ENCODE assay signal across 8 cellular contexts in the genomic region with DNA sequence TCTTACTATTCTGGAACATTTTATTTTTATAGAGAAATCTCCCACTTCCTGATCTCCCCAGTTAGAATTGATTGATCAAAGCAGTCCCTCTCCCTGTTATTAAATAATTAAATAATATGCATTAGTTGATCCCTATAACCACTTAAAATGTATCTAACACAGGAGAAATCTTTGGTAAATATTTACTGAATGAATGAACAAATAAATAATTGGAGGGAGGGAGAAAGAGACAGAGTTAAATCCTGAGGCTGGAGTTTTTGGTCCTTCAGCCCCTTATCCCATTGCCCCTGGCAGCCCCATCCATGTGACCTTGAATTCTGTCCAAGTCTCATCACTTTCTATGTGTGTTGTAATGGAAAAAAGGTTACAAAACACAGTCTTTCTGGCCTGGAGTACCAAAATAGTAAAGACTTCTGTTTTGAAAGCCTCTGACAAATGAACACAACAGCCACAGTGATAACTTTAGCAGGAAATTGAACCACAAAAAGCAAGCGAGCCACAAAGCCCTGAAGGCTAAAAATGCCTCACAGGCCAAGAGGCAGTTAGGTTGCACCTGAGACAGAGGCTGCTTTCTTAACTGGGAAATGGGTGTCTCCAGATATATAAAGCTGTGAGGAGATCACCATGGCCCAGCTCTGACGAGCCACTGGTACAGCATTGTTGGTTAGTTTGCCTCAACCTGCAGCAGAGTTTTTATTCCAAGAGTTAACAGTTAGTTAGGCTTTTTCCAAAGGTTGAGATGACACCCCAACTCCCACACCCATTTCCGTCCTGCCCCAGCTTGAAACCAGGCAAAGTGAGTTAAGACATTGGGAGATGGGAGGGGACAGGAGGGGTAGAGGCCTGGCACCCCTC. TPM values are rescaled to one million over a fixed set of nuclear protein-coding genes. Genes with fewer than 3 reads are reported as not detected.
DNase-seq lines count a peak whose midpoint lies in the region; ATAC-seq and TF ChIP-seq lines count a peak whose summit lies in the region.

No MANE protein-coding gene starts in this region.

- H3K9me3 ChIP-seq in testis (no peaks in the 10 kb centered on the region), colonic mucosa (no peaks in the 10 kb centered on the region)

- H3K36me3 Mint-ChIP-seq in activated naive CD4-positive, alpha-beta T cell treated with anti-CD3 and anti-CD28 coated beads, Interleukin-2, amount 10 ng/mL, durations not matched to agents 7 days and 5 days, result no peaks in the 10 kb centered on the region

- H3K27ac Mint-ChIP-seq in activated naive CD4-positive, alpha-beta T cell treated with anti-CD3 and anti-CD28 coated beads, Interleukin-2, amount 10 ng/mL, durations not matched to agents 7 days and 5 days, result peak overlapping the region; percentile 89

- no peak overlapping the region for H3K9ac ChIP-seq in colonic mucosa (ENCODE audit: low read depth in 2 of 2, low read length in 2 of 2)

- no peak for TF ChIP-seq POLR2A in testis (IDR thresholded peaks at IDR 0.05)

- no peaks in the 10 kb centered on the region for H3K9me3 Mint-ChIP-seq in activated naive CD4-positive, alpha-beta T cell treated with anti-CD3 and anti-CD28 coated beads, Interleukin-2, amount 10 ng/mL, durations not matched to agents 7 days and 5 days

- H3K4me1 Mint-ChIP-seq in activated naive CD4-positive, alpha-beta T cell treated with anti-CD3 and anti-CD28 coated beads, Interleukin-2, amount 10 ng/mL, durations not matched to agents 7 days and 5 days, result peaks cover 69% of the 10 kb centered on the region

- CTCF ChIA-PET in activated naive CD4-positive, alpha-beta T cell treated with anti-CD3 and anti-CD28 coated beads, Interleukin-2, amount 10 ng/mL, durations not matched to agents 7 days and 5 days (lab: Charles Lee), result interaction anchor here (0.9 to 2.2 kb wide), 4 partner anchors 12 to 106 kb away, joined by 4 to 12 read pairs (median 4); a partner anchor contains a TSS

- H3K4me3 ChIP-seq in testis (no peak overlapping the region), colonic mucosa (no peak overlapping the region)

- TF ChIP-seq CTCF in testis (IDR thresholded peaks at IDR 0.05), result no peak
- no peak for TF ChIP-seq CTCF in colonic mucosa (IDR thresholded peaks at IDR 0.05)

- peaks cover 15% of the 10 kb centered on the region for H3K27me3 Mint-ChIP-seq in activated naive CD4-positive, alpha-beta T cell treated with anti-CD3 and anti-CD28 coated beads, Interleukin-2, amount 10 ng/mL, durations not matched to agents 7 days and 5 days

- peak; percentile 65 for DNase-seq in activated naive CD4-positive, alpha-beta T cell treated with anti-CD3 and anti-CD28 coated beads, Interleukin-2, amount 10 ng/mL, durations not matched to agents 7 days and 5 days
- no peak for DNase-seq in activated naive CD4-positive, alpha-beta T cell treated with anti-CD3 and anti-CD28 coated beads, Interleukin-2, amount 50 U/mL, for 16 hours
- DNase-seq in RPMI8226 (peak; percentile 78), fibroblast of peridontal ligament (ENCODE audit: extremely low read depth) (peak; percentile 72), testis (no peak), NCI-H128 (lab: John Stamatoyannopoulos, UW; ENCODE audit: unreplicated experiment) (no peak), colonic mucosa (no peak)

- 27 to 50% methylated on average over 3 of the region's 3 CpGs for WGBS in testis, 2 donors

- H3K4me1 ChIP-seq in testis (peaks cover 23% of the 10 kb centered on the region), colonic mucosa (no peaks in the 10 kb centered on the region)

- H3K4me3 Mint-ChIP-seq in activated naive CD4-positive, alpha-beta T cell treated with anti-CD3 and anti-CD28 coated beads, Interleukin-2, amount 10 ng/mL, durations not matched to agents 7 days and 5 days, result no peak overlapping the region

- H3K27me3 ChIP-seq in testis (no peaks in the 10 kb centered on the region), colonic mucosa (no peaks in the 10 kb centered on the region)

- H3K36me3 ChIP-seq in testis (ENCODE audit: low read depth, missing control alignments) (no peaks in the 10 kb centered on the region), colonic mucosa (no peaks in the 10 kb centered on the region)

- ATAC-seq in HG02973 (IDR thresholded peaks at IDR 0.05; ENCODE audit: unreplicated experiment), result peak; percentile 70

- H3K27ac ChIP-seq in testis, result peak overlapping the region; percentile 57 to 76
- H3K27ac ChIP-seq in colonic mucosa, result no peak overlapping the region

- intact Hi-C loops in testis (cut with DNase I; ENCODE audit: low total_unique reads) (no loop called here), colonic mucosa (cut with DNase I) (no loop called here)

RNA-seq across cellular contexts. Expression of a gene that starts 11.3 kb away (rescaled TPM):
- total RNA-seq in testis, result 10 to 100 TPM; 32.4 to 33.8 TPM
- 32.3 TPM for polyA plus RNA-seq in testis (ENCODE audit: insufficient read depth, low read depth, low replicate concordance)
- 10 to 100 TPM; 18.6 to 28.0 TPM for total RNA-seq in colonic mucosa

Comparison
In these comparisons a context has a peak if more than half of its experiments do, and no peak if none do; other contexts are left out.
1. DNase-seq: peak in activated naive CD4-positive, alpha-beta T cell treated with anti-CD3 and anti-CD28 coated beads, Interleukin-2, amount 10 ng/mL, durations not matched to agents 7 days and 5 days (single experiment), RPMI8226 (single experiment) and fibroblast of peridontal ligament (single experiment); none in activated naive CD4-positive, alpha-beta T cell treated with anti-CD3 and anti-CD28 coated beads, Interleukin-2, amount 50 U/mL, for 16 hours (single experiment), testis (single experiment), NCI-H128 (single experiment) and colonic mucosa (single experiment).